In genomic region chr16:10297341-10298006, GRCh38 we compare ENCODE assay signal across 10 cellular contexts.
DNase-seq lines count a peak whose midpoint lies in the region; ATAC-seq, FAIRE-seq and TF ChIP-seq lines count a peak whose summit lies in the region.
"Had no signal": no experiment of that assay in that cellular context is flagged by ENCODE, and none has a peak within 500 bp of the region (broad histone marks: within the 10 kb centered on the region; RNA-seq: fewer than 3 reads in every experiment).

No MANE protein-coding gene starts in this region.

- no peak overlapping the region for H3K23ac ChIP-seq in trophoblast cell (ENCODE audit: low read length)

- H3K9me3 ChIP-seq in right cardiac atrium (ENCODE audit: control insufficient read depth, low read length) (no peaks in the 10 kb centered on the region), trophoblast cell (ENCODE audit: insufficient read depth, low read depth, low read length) (peaks cover under 1% of the 10 kb centered on the region)

- H3K4me1 ChIP-seq in right cardiac atrium (ENCODE audit: control insufficient read depth, insufficient read depth, low read length) (no peaks in the 10 kb centered on the region), trophoblast cell (ENCODE audit: control insufficient read depth in 1 of 2, insufficient read depth in 2 of 2, low read length in 2 of 2) (no peaks in the 10 kb centered on the region)

- H3K4me1 Mint-ChIP-seq in effector memory CD8-positive, alpha-beta T cell (ENCODE audit: low read depth in 2 of 2): no peaks in the 10 kb centered on the region

- H3K9ac ChIP-seq in trophoblast cell (ENCODE audit: low read length): no peak overlapping the region

- 78% methylated on average over 13 of the region's 13 CpGs for WGBS in right cardiac atrium
- no CpG with 5 or more reads among the region's 13 CpGs for WGBS in trophoblast cell (ENCODE audit: extremely low coverage, insufficient coverage, insufficient read length)

- no peak overlapping the region for H3K27ac ChIP-seq in right cardiac atrium (ENCODE audit: low read length)
- H3K27ac ChIP-seq in trophoblast cell (ENCODE audit: low read depth, low read length): no peak overlapping the region

- H3K36me3 Mint-ChIP-seq in effector memory CD8-positive, alpha-beta T cell (ENCODE audit: insufficient read depth): peaks cover 3% of the 10 kb centered on the region

- peak; percentile 95 for ATAC-seq in GM21529 (IDR thresholded peaks at IDR 0.05; ENCODE audit: unreplicated experiment)
- ATAC-seq in HG03520 (IDR thresholded peaks at IDR 0.05; ENCODE audit: unreplicated experiment): peak; percentile 93
- ATAC-seq in effector memory CD8-positive, alpha-beta T cell (replicated peaks): peak; percentile 46
- ATAC-seq in right cardiac atrium: no peak

- no peak overlapping the region for H2BK12ac ChIP-seq in trophoblast cell (ENCODE audit: low read length)

- no peak overlapping the region for H4K91ac ChIP-seq in trophoblast cell (ENCODE audit: low read depth, low read length)

- no peak for TF ChIP-seq POLR2A in GM12891 (IDR thresholded peaks at IDR 0.05; ENCODE audit: low read depth, low read length)

- H3K27me3 ChIP-seq in H7 (ENCODE audit: control insufficient read depth, insufficient read depth, low read length) (no peaks in the 10 kb centered on the region), right cardiac atrium (ENCODE audit: control insufficient read depth, insufficient read depth) (no peaks in the 10 kb centered on the region), trophoblast cell (ENCODE audit: insufficient read depth, low read length) (no peaks in the 10 kb centered on the region)

- FAIRE-seq in GM12891 (lab: Jason Lieb, UNC): peak; percentile 96
- FAIRE-seq: G401.6, RCC 7860 had no signal

- H3K4me3 ChIP-seq in H7 (ENCODE audit: insufficient read depth, low read depth, low read length): no peak overlapping the region
- H3K4me3 ChIP-seq in right cardiac atrium (ENCODE audit: low read length): no peak overlapping the region
- no peak overlapping the region for H3K4me3 ChIP-seq in trophoblast cell (ENCODE audit: low read depth, low read length)

- no peak overlapping the region for H3K18ac ChIP-seq in trophoblast cell (ENCODE audit: low read length)

- H2AK5ac ChIP-seq in trophoblast cell (ENCODE audit: low read length): no peak overlapping the region

- no peak overlapping the region for H2BK5ac ChIP-seq in trophoblast cell (ENCODE audit: low read depth, low read length, poor library complexity)

- H3K4ac ChIP-seq in trophoblast cell (ENCODE audit: low read depth, low read length): no peak overlapping the region

- no peak overlapping the region for H3K27ac Mint-ChIP-seq in effector memory CD8-positive, alpha-beta T cell

- H3K4me3 Mint-ChIP-seq in effector memory CD8-positive, alpha-beta T cell: no peak overlapping the region

- intact Hi-C loops in right cardiac atrium (cut with DNase I): no loop called here

- H3K9me3 Mint-ChIP-seq in effector memory CD8-positive, alpha-beta T cell: peaks cover 9 to 15% of the 10 kb centered on the region in 2 donors

- no peak overlapping the region for H2AFZ ChIP-seq in trophoblast cell (ENCODE audit: insufficient read depth, low read length, poor library complexity)

- H4K12ac ChIP-seq in trophoblast cell (ENCODE audit: low read depth, low read length): no peak overlapping the region

- no peaks in the 10 kb centered on the region for H3K79me2 ChIP-seq in trophoblast cell (ENCODE audit: control insufficient read depth, insufficient read depth, low read length, poor library complexity)

- no peak overlapping the region for H4K8ac ChIP-seq in trophoblast cell (ENCODE audit: low read depth, low read length)

- H3K27me3 Mint-ChIP-seq in effector memory CD8-positive, alpha-beta T cell: peaks cover 18 to 28% of the 10 kb centered on the region in 2 donors

- no peak overlapping the region for H3K4me2 ChIP-seq in trophoblast cell (ENCODE audit: low read length)

- H3K36me3 ChIP-seq in H7 (replicated peaks; ENCODE audit: control insufficient read depth, insufficient read depth, low read length): no peaks in the 10 kb centered on the region
- H3K36me3 ChIP-seq in trophoblast cell (ENCODE audit: control insufficient read depth in 1 of 2, insufficient read depth in 2 of 2, low read length in 2 of 2): no peaks in the 10 kb centered on the region

- no peak overlapping the region for H3K14ac ChIP-seq in trophoblast cell (ENCODE audit: low read length)

- no peak overlapping the region for H2BK120ac ChIP-seq in trophoblast cell (ENCODE audit: insufficient read depth, low read length, poor library complexity)

- H3K79me1 ChIP-seq in trophoblast cell (ENCODE audit: low read length): no peaks in the 10 kb centered on the region

- peak; percentile 48 for DNase-seq in GM12891 (ENCODE audit: insufficient read length, low spot score)
- DNase-seq in effector memory CD8-positive, alpha-beta T cell: no peak
- no peak for DNase-seq in H7
- no peak for DNase-seq in right cardiac atrium
- no peak for DNase-seq in trophoblast cell
- no peak for DNase-seq in activated naive CD4-positive, alpha-beta T cell (lab: John Stamatoyannopoulos, UW)

TF ChIP-seq in GM12891, 5 proteins besides CTCF, POLR2A, EP300 and RAD21:
- peak; percentile 61; the same call in 1 of the 2 replicates for TF ChIP-seq TAF1 (IDR thresholded peaks at IDR 0.05; ENCODE audit: low read depth, low read length)
- peak; percentile 63; the same call in 1 of the 2 replicates for TF ChIP-seq POU2F2 (IDR thresholded peaks at IDR 0.05; ENCODE audit: low read depth, low read length)
- no peak for TF ChIP-seq POLR2AphosphoS5 (IDR thresholded peaks at IDR 0.05; ENCODE audit: low read depth, low read length)
- TF ChIP-seq SPI1 (IDR thresholded peaks at IDR 0.05; ENCODE audit: low read depth, low read length): peak; percentile 97
- TF ChIP-seq PAX5 (IDR thresholded peaks at IDR 0.05; ENCODE audit: insufficient read depth, low read length, severe bottlenecking): peak; percentile 64

Comparison
In these comparisons a context has a peak if more than half of its experiments do, and no peak if none do; other contexts are left out.
1. ATAC-seq: peak in GM21529 (single experiment), HG03520 (single experiment) and effector memory CD8-positive, alpha-beta T cell (single experiment); none in right cardiac atrium (0 of 2).